In genomic region chr7:103071000-103071399, GRCh38 we compare ENCODE assay signal across 35 cellular contexts. TPM values are rescaled to one million over a fixed set of nuclear protein-coding genes. Genes with fewer than 3 reads are reported as not detected.
A peak's percentile ranks its signal among the peaks of the same experiment; 100 is the strongest.
DNase-seq lines count a peak whose midpoint lies in the region; TF ChIP-seq lines count a peak whose summit lies in the region.
"Had no signal": no experiment of that assay in that cellular context is flagged by ENCODE, and none has a peak within 500 bp of the region (broad histone marks: within the 10 kb centered on the region; RNA-seq: fewer than 3 reads in every experiment).

No MANE protein-coding gene starts in this region.

- H3K36me3 ChIP-seq in HEK293 (ENCODE audit: control insufficient read depth in 2 of 2, insufficient read depth in 1 of 2, low read length in 2 of 2): no peaks in the 10 kb centered on the region
- H3K36me3 ChIP-seq: BE2C; BLaER1; BLaER1 treated with 17β-estradiol and CSF1 and Interleukin-3, amounts not matched to agents 10 nM and 100 nM had no signal

- H3K4me3 Mint-ChIP-seq in endothelial cell (ENCODE audit: unreplicated experiment) (peak overlapping the region; percentile 5), nephron (peak overlapping the region; percentile 2 to 12 (median 3)), neural crest cell (peak overlapping the region; percentile 7)
- H3K4me3 Mint-ChIP-seq: B cell; CD14-positive monocyte; CD4-positive, alpha-beta memory T cell; CD4-positive, alpha-beta T cell; CD8-positive, alpha-beta T cell had no signal

- H3K27me3 Mint-ChIP-seq in endothelial cell (ENCODE audit: unreplicated experiment) (peaks cover 13% of the 10 kb centered on the region), nephron (ENCODE audit: low read depth) (no peaks in the 10 kb centered on the region), neural crest cell (ENCODE audit: low read depth) (no peaks in the 10 kb centered on the region)
- H3K27me3 Mint-ChIP-seq: B cell; CD4-positive, alpha-beta T cell had no signal

- H3K36me3 Mint-ChIP-seq in endothelial cell (ENCODE audit: low read depth, unreplicated experiment) (peaks cover 14% of the 10 kb centered on the region), nephron (ENCODE audit: low read depth) (peaks cover 15% of the 10 kb centered on the region), neural crest cell (ENCODE audit: low read depth) (peaks cover 7% of the 10 kb centered on the region)
- H3K36me3 Mint-ChIP-seq: CD14-positive monocyte; CD4-positive, CD25-positive, alpha-beta regulatory T cell had no signal

- POLR2A ChIA-PET in HEK293 (lab: Yijun Ruan, JAX): no interaction called here

- H3K9me3 ChIP-seq in HEK293 (ENCODE audit: control insufficient read depth, insufficient read depth, low read depth, low read length): no peaks in the 10 kb centered on the region; the same call in 1 of the 2 replicates
- H3K9me3 ChIP-seq: A549, BE2C, Caco-2 had no signal

- H3K4me1 Mint-ChIP-seq in endothelial cell (ENCODE audit: unreplicated experiment): peaks cover 14% of the 10 kb centered on the region
- peaks cover 16% of the 10 kb centered on the region for H3K4me1 Mint-ChIP-seq in nephron
- H3K4me1 Mint-ChIP-seq in neural crest cell: peaks cover 22% of the 10 kb centered on the region

- no peak overlapping the region for H3K27ac ChIP-seq in HEK293 (ENCODE audit: extremely low read depth, low read depth, low read length)
- H3K27ac ChIP-seq: 22Rv1; A549; BLaER1; BLaER1 treated with 17β-estradiol and CSF1 and Interleukin-3, amounts not matched to agents 10 nM and 100 nM; C4-2B had no signal

- no peak for TF ChIP-seq CTCF in HEK293 (tag by site-specific recombination; IDR thresholded peaks at IDR 0.05)
- no peak for TF ChIP-seq CTCF in endothelial cell (IDR thresholded peaks at IDR 0.05; ENCODE audit: unreplicated experiment)
- no peak for TF ChIP-seq CTCF in nephron (IDR thresholded peaks at IDR 0.05; ENCODE audit: unreplicated experiment in 3 of 3)
- TF ChIP-seq CTCF in neural crest cell (conservative IDR thresholded peaks at IDR 0.05): no peak

- CTCF ChIA-PET in HEK293 (lab: Yijun Ruan, JAX): interaction anchor here (0.6 kb wide), 1 partner anchor 143 kb away, joined by 4 read pairs; no protein-coding TSS in a partner anchor

- no peaks in the 10 kb centered on the region for H3K4me1 ChIP-seq in HEK293 (ENCODE audit: control insufficient read depth, insufficient read depth, low read length)
- H3K4me1 ChIP-seq: BE2C had no signal

- H3K27ac Mint-ChIP-seq in endothelial cell (ENCODE audit: unreplicated experiment) (no peak overlapping the region), nephron (no peak overlapping the region), neural crest cell (ENCODE audit: unreplicated experiment) (no peak overlapping the region)
- H3K27ac Mint-ChIP-seq: B cell; CD4-positive, alpha-beta memory T cell; CD4-positive, alpha-beta T cell; CD4-positive, CD25-positive, alpha-beta regulatory T cell; CD8-positive, alpha-beta T cell had no signal

- H3K4me3 ChIP-seq in HEK293 (ENCODE audit: low read depth, low read length): no peak overlapping the region
- H3K4me3 ChIP-seq: A549; BLaER1; BLaER1 treated with 17β-estradiol and CSF1 and Interleukin-3, amounts not matched to agents 10 nM and 100 nM had no signal

- H3K9me3 Mint-ChIP-seq in endothelial cell (ENCODE audit: unreplicated experiment) (no peaks in the 10 kb centered on the region), nephron (peaks cover 7% of the 10 kb centered on the region), neural crest cell (peaks cover 4% of the 10 kb centered on the region)
- H3K9me3 Mint-ChIP-seq: CD4-positive, alpha-beta memory T cell; CD4-positive, alpha-beta T cell; CD8-positive, alpha-beta memory T cell; CD8-positive, alpha-beta T cell had no signal

- no peak for DNase-seq in endothelial cell (ENCODE audit: low spot score)
- DNase-seq in neural crest cell (ENCODE audit: low read depth, low spot score): no peak
- DNase-seq in NCI-H1930 (lab: John Stamatoyannopoulos, UW): no peak
- no peak for DNase-seq in KG1 (lab: John Stamatoyannopoulos, UW)
- no peak for DNase-seq in hepatic stellate cell (ENCODE audit: low spot score)
- DNase-seq in islet precursor cell: no peak
- DNase-seq: 8988T; ACHN; AML-193; BE2C; C1 segment of cervical spinal cord; Caco-2; Calu3; CD4-positive, alpha-beta memory T cell; CD4-positive, alpha-beta T cell; CD4-positive, CD25-positive, alpha-beta regulatory T cell; CD8-positive, alpha-beta memory T cell; CD8-positive, alpha-beta T cell; COR-L47; DMS 273 treated with DMSO at 0.1 percent for 48 hours; DMS153; DMS53; DMS79; DMS79 treated with DMSO at 0.1 percent for 48 hours; DND-41; EL had no signal

TF ChIP-seq in HEK293, 187 proteins besides CTCF, POLR2A, EP300 and RAD21:
- TF ChIP-seq ZNF133 (tag by site-specific recombination; IDR thresholded peaks at IDR 0.05): peak; percentile 97
- TF ChIP-seq, protein P1, sequence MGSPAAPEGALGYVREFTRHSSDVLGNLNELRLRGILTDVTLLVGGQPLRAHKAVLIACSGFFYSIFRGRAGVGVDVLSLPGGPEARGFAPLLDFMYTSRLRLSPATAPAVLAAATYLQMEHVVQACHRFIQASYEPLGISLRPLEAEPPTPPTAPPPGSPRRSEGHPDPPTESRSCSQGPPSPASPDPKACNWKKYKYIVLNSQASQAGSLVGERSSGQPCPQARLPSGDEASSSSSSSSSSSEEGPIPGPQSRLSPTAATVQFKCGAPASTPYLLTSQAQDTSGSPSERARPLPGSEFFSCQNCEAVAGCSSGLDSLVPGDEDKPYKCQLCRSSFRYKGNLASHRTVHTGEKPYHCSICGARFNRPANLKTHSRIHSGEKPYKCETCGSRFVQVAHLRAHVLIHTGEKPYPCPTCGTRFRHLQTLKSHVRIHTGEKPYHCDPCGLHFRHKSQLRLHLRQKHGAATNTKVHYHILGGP (tag by site-specific recombination; IDR thresholded peaks at IDR 0.05): no peak
- no peak for TF ChIP-seq ZNF302 (tag by site-specific recombination; IDR thresholded peaks at IDR 0.05; ENCODE audit: low read depth)

RNA-seq across cellular contexts. Expression of gene FBXL13, which starts 3.6 kb away (rescaled TPM):
- total RNA-seq in endothelial cell (ENCODE audit: unreplicated experiment) (3.4 TPM), neural crest cell (2.1 TPM in 2 replicates)
- total RNA-seq: CD4-positive, CD25-positive, alpha-beta regulatory T cell had no signal

RNA-seq across cellular contexts. Expression of gene ARMC10, which starts 3.9 kb away (rescaled TPM):
- total RNA-seq in endothelial cell (ENCODE audit: unreplicated experiment): 26.0 TPM
- total RNA-seq in neural crest cell: 34.5 and 37.0 TPM in 2 replicates
